ENCODE assay signal across 9 cellular contexts in genomic region chr2:111905990-111906735, GRCh38. TPM values are rescaled to one million over a fixed set of nuclear protein-coding genes. Genes with fewer than 3 reads are reported as not detected.
DNase-seq lines count a peak whose midpoint lies in the region; ATAC-seq, FAIRE-seq and TF ChIP-seq lines count a peak whose summit lies in the region.
"Had no signal": no experiment of that assay in that cellular context is flagged by ENCODE, and none has a peak within 500 bp of the region (broad histone marks: within the 10 kb centered on the region; RNA-seq: fewer than 3 reads in every experiment).

No MANE protein-coding gene starts in this region.

- H3K4me3 ChIP-seq in endodermal cell (ENCODE audit: low read length) (peak overlapping the region; percentile 51), pancreas (no peak overlapping the region)

- H3K9me3 ChIP-seq in endodermal cell (ENCODE audit: control insufficient read depth, low read length): no peaks in the 10 kb centered on the region
- H3K9me3 ChIP-seq in pancreas: no peaks in the 10 kb centered on the region

- peak overlapping the region; percentile 17 for H3K27ac Mint-ChIP-seq in endodermal cell
- no peak overlapping the region for H3K27ac Mint-ChIP-seq in activated naive CD4-positive, alpha-beta T cell treated with anti-CD3 and anti-CD28 coated beads, Interleukin-2, amount 10 ng/mL, durations not matched to agents 7 days and 5 days

- H3K27me3 Mint-ChIP-seq in endodermal cell (ENCODE audit: insufficient read depth): no peaks in the 10 kb centered on the region
- H3K27me3 Mint-ChIP-seq in activated naive CD4-positive, alpha-beta T cell treated with anti-CD3 and anti-CD28 coated beads, Interleukin-2, amount 10 ng/mL, durations not matched to agents 7 days and 5 days: peaks cover 29% of the 10 kb centered on the region

- intact Hi-C loops in pancreas (cut with DNase I): no loop called here

- H3K4me1 Mint-ChIP-seq in endodermal cell: peaks cover 71% of the 10 kb centered on the region
- peaks cover 16% of the 10 kb centered on the region for H3K4me1 Mint-ChIP-seq in activated naive CD4-positive, alpha-beta T cell treated with anti-CD3 and anti-CD28 coated beads, Interleukin-2, amount 10 ng/mL, durations not matched to agents 7 days and 5 days

- peak; percentile 66 for ATAC-seq in GM18517 (IDR thresholded peaks at IDR 0.05; ENCODE audit: unreplicated experiment)
- ATAC-seq in pancreas: peak in 3 of 4 donors; percentile 13 to 46 (median 34)
- no peak for ATAC-seq in HG03442 (IDR thresholded peaks at IDR 0.05; ENCODE audit: unreplicated experiment)

- H3K27me3 ChIP-seq in endodermal cell (ENCODE audit: control insufficient read depth, insufficient read depth, low read length, poor library complexity, severe bottlenecking): no peaks in the 10 kb centered on the region
- no peaks in the 10 kb centered on the region for H3K27me3 ChIP-seq in pancreas

- DNase-seq in LHCN-M2 (ENCODE audit: low read depth): peak; percentile 17
- no peak for DNase-seq in endodermal cell
- DNase-seq in pancreas: no peak
- DNase-seq in activated naive CD4-positive, alpha-beta T cell treated with anti-CD3 and anti-CD28 coated beads, Interleukin-2, amount 10 ng/mL, durations not matched to agents 7 days and 5 days: no peak
- DNase-seq in mucosa of gallbladder (ENCODE audit: low spot score): no peak
- no peak for DNase-seq in NCI-H1694 treated with DMSO at 0.1 percent for 48 hours (lab: John Stamatoyannopoulos, UW)

- TF ChIP-seq CTCF in endodermal cell (conservative IDR thresholded peaks at IDR 0.05) (no peak), pancreas (IDR thresholded peaks at IDR 0.05) (no peak)

- CTCF ChIA-PET in activated naive CD4-positive, alpha-beta T cell treated with anti-CD3 and anti-CD28 coated beads, Interleukin-2, amount 10 ng/mL, durations not matched to agents 7 days and 5 days (lab: Charles Lee): interaction anchor here (1.0 to 1.5 kb wide), 3 partner anchors 10 to 141 kb away, joined by 3 to 4 read pairs (median 4); no protein-coding TSS in a partner anchor

- H3K9me3 Mint-ChIP-seq in endodermal cell: no peaks in the 10 kb centered on the region
- H3K9me3 Mint-ChIP-seq in activated naive CD4-positive, alpha-beta T cell treated with anti-CD3 and anti-CD28 coated beads, Interleukin-2, amount 10 ng/mL, durations not matched to agents 7 days and 5 days: no peaks in the 10 kb centered on the region

- H3K36me3 Mint-ChIP-seq in endodermal cell (ENCODE audit: low read depth): peaks cover 6% of the 10 kb centered on the region
- no peaks in the 10 kb centered on the region for H3K36me3 Mint-ChIP-seq in activated naive CD4-positive, alpha-beta T cell treated with anti-CD3 and anti-CD28 coated beads, Interleukin-2, amount 10 ng/mL, durations not matched to agents 7 days and 5 days

- 11 to 36% methylated on average over 3 to 4 of the region's 4 CpGs for WGBS in endodermal cell (ENCODE audit: insufficient coverage in 1 of 2, insufficient read length in 1 of 2), 2 experiments
- WGBS in pancreas, 2 donors: 24 to 49% methylated on average over 4 of the region's 4 CpGs

- no peak for FAIRE-seq in pancreas (lab: Jason Lieb, UNC)

- no peak overlapping the region for H3K27ac ChIP-seq in endodermal cell (ENCODE audit: low read depth, low read length)
- peak overlapping the region in 1 of 4 donors; percentile 0 for H3K27ac ChIP-seq in pancreas
- H3K27ac ChIP-seq: epithelial cell of prostate had no signal

- peak overlapping the region; percentile 4 for H3K4me3 Mint-ChIP-seq in endodermal cell
- H3K4me3 Mint-ChIP-seq in activated naive CD4-positive, alpha-beta T cell treated with anti-CD3 and anti-CD28 coated beads, Interleukin-2, amount 10 ng/mL, durations not matched to agents 7 days and 5 days: no peak overlapping the region

- H3K4me1 ChIP-seq in endodermal cell (ENCODE audit: control insufficient read depth, insufficient read depth, low read length): peaks cover 46% of the 10 kb centered on the region
- peaks cover 6 to 20% (median 14%) of the 10 kb centered on the region in 3 donors for H3K4me1 ChIP-seq in pancreas

- H3K9ac ChIP-seq in endodermal cell (ENCODE audit: extremely low read depth, low read length, poor library complexity, severe bottlenecking): no peak overlapping the region

- H3K36me3 ChIP-seq in endodermal cell (ENCODE audit: control insufficient read depth, insufficient read depth, low read length) (peaks cover 11% of the 10 kb centered on the region), pancreas (no peaks in the 10 kb centered on the region)

RNA-seq across cellular contexts. Expression of gene MERTK, which starts 7.8 kb away (rescaled TPM):
- total RNA-seq in LHCN-M2 (2014; rRNA removed) (0.38 and 0.46 TPM in 2 replicates), endodermal cell (10 to 100 TPM; 22.3 to 36.6 TPM), pancreas (10 to 100 TPM in 1 of 6 donors, 1 to 10 TPM in 5; 4.5 to 13.9 (median 6.4) TPM), mucosa of gallbladder (20.4 TPM)
- 0.23 TPM for polyA plus RNA-seq in LHCN-M2 (2012)
- polyA plus RNA-seq in endodermal cell (2013, experiment 1 of 2): 11.9 TPM
- polyA plus RNA-seq in endodermal cell (2013, experiment 2 of 2): 10.9 TPM
- polyA plus RNA-seq in pancreas: 1 to 10 TPM; 2.8 to 3.5 TPM

RNA-seq across cellular contexts. Expression of gene ANAPC1, which starts 22.2 kb away (rescaled TPM):
- total RNA-seq in LHCN-M2 (2014; rRNA removed): 57.2 and 60.9 TPM in 2 replicates
- 8.9 TPM for polyA plus RNA-seq in LHCN-M2 (2012)
- 10 to 100 TPM; 74.5 to 79.9 TPM for total RNA-seq in endodermal cell
- polyA plus RNA-seq in endodermal cell (2013, experiment 1 of 2): 33.4 TPM
- polyA plus RNA-seq in endodermal cell (2013, experiment 2 of 2): 31.3 TPM
- total RNA-seq in pancreas: 10 to 100 TPM; 11.7 to 22.4 (median 15.8) TPM
- 1 to 10 TPM; 5.7 to 6.3 TPM for polyA plus RNA-seq in pancreas
- total RNA-seq in mucosa of gallbladder: 24.7 TPM
